3 cellular contexts compared by ENCODE assay signal in genomic region chr16:20626971-20627370, GRCh38.
TF ChIP-seq lines count a peak whose summit lies in the region.

No MANE protein-coding gene starts in this region.

TF ChIP-seq in HepG2, 621 proteins besides CTCF, POLR2A, EP300 and RAD21 (continues in another document):
- TF ChIP-seq HNF1B (CRISPR knock-in tag; IDR thresholded peaks at IDR 0.05) = 0 out of 2 replicates have a peak, but pooled peaks have one; percentile 16
- TF ChIP-seq ZSCAN30 (CRISPR knock-in tag; IDR thresholded peaks at IDR 0.05) = no peak
- no peak for TF ChIP-seq MYNN (CRISPR knock-in tag; IDR thresholded peaks at IDR 0.05; ENCODE audit: low read depth)
- TF ChIP-seq ATF7 (IDR thresholded peaks at IDR 0.05) = peak; percentile 94
- no peak for TF ChIP-seq ATF7 (CRISPR knock-in tag; IDR thresholded peaks at IDR 0.05)
- no peak for TF ChIP-seq ZC3H13 (CRISPR knock-in tag; IDR thresholded peaks at IDR 0.05)
- TF ChIP-seq ZBTB4 (CRISPR knock-in tag; IDR thresholded peaks at IDR 0.05; ENCODE audit: borderline replicate concordance) = no peak
- no peak for TF ChIP-seq CHD4 (IDR thresholded peaks at IDR 0.05; ENCODE audit: borderline replicate concordance, low read length)
- TF ChIP-seq ZFY (CRISPR knock-in tag; IDR thresholded peaks at IDR 0.05) = no peak
- no peak for TF ChIP-seq ZFP36 (IDR thresholded peaks at IDR 0.05; ENCODE audit: borderline replicate concordance, low read depth, low read length, partially characterized antibody)
- TF ChIP-seq IRF9 (CRISPR knock-in tag; IDR thresholded peaks at IDR 0.05; ENCODE audit: borderline replicate concordance) = no peak
- no peak for TF ChIP-seq MTA3 (CRISPR knock-in tag; IDR thresholded peaks at IDR 0.05)
- TF ChIP-seq PAF1 (CRISPR knock-in tag; IDR thresholded peaks at IDR 0.05) = no peak

TF ChIP-seq in HEK293, 187 proteins besides CTCF, POLR2A, EP300 and RAD21:
- no peak for TF ChIP-seq ZSCAN18 (tag by site-specific recombination; IDR thresholded peaks at IDR 0.05)
- no peak for TF ChIP-seq ZNF211 (tag by site-specific recombination; IDR thresholded peaks at IDR 0.05; ENCODE audit: low read depth)
- no peak for TF ChIP-seq ZNF274 (IDR thresholded peaks at IDR 0.05; ENCODE audit: low read length)
- TF ChIP-seq ZNF274 (tag by site-specific recombination; IDR thresholded peaks at IDR 0.05; ENCODE audit: borderline replicate concordance) = no peak
- TF ChIP-seq PRDM1 (tag by site-specific recombination; IDR thresholded peaks at IDR 0.05) = no peak
- TF ChIP-seq ZNF248 (tag by site-specific recombination; IDR thresholded peaks at IDR 0.05) = no peak
- TF ChIP-seq ZBTB21 (tag by site-specific recombination; IDR thresholded peaks at IDR 0.05) = peak; percentile 77
- no peak for TF ChIP-seq ZNF10 (tag by site-specific recombination; IDR thresholded peaks at IDR 0.05)
- 0 out of 2 replicates have a peak, but pooled peaks have one; percentile 29 for TF ChIP-seq ZNF629 (tag by site-specific recombination; IDR thresholded peaks at IDR 0.05)
- peak; percentile 69 for TF ChIP-seq ATF2 (tag by site-specific recombination; IDR thresholded peaks at IDR 0.05; ENCODE audit: low read depth)
- TF ChIP-seq ZNF266 (tag by site-specific recombination; IDR thresholded peaks at IDR 0.05; ENCODE audit: low read depth) = no peak

TF ChIP-seq in K562, 482 proteins besides CTCF, POLR2A, EP300 and RAD21:
- TF ChIP-seq TAF9B (IDR thresholded peaks at IDR 0.05; ENCODE audit: partially characterized antibody) (no peak), ZNF316 (IDR thresholded peaks at IDR 0.05) (peak; percentile 96), CREM (IDR thresholded peaks at IDR 0.05; ENCODE audit: low read depth) (0 out of 2 replicates have a peak, but pooled peaks have one; percentile 45), C11orf30 (IDR thresholded peaks at IDR 0.05; ENCODE audit: low read depth) (peak; percentile 94), KLF6 (CRISPR knock-in tag; IDR thresholded peaks at IDR 0.05; ENCODE audit: borderline replicate concordance) (no peak), NELFE (IDR thresholded peaks at IDR 0.05; ENCODE audit: insufficient read depth, insufficient read length) (no peak), USF1 (CRISPR knock-in tag; IDR thresholded peaks at IDR 0.05) (no peak), ZNF41 (CRISPR knock-in tag; conservative IDR thresholded peaks at IDR 0.05) (no peak), ATF7 (IDR thresholded peaks at IDR 0.05) (peak; percentile 79), ZNF76 (CRISPR knock-in tag; IDR thresholded peaks at IDR 0.05; ENCODE audit: borderline replicate concordance) (no peak), ZNF354B (CRISPR knock-in tag; IDR thresholded peaks at IDR 0.05) (no peak), MAFK (IDR thresholded peaks at IDR 0.05; ENCODE audit: low read length) (peak; percentile 96), NFXL1 (CRISPR knock-in tag; IDR thresholded peaks at IDR 0.05) (no peak), PRDM10 (IDR thresholded peaks at IDR 0.05; ENCODE audit: partially characterized antibody) (no peak), CHCHD3 (CRISPR knock-in tag; IDR thresholded peaks at IDR 0.05) (no peak), ATF1 (CRISPR knock-in tag; IDR thresholded peaks at IDR 0.05) (no peak), ATF1 (tag; IDR thresholded peaks at IDR 0.05) (0 out of 2 replicates have a peak, but pooled peaks have one; percentile 41), MAFG (tag; conservative IDR thresholded peaks at IDR 0.05) (peak; percentile 94), ATF3 (IDR thresholded peaks at IDR 0.05) (peak; percentile 77), ATF3 (CRISPR knock-in tag; conservative IDR thresholded peaks at IDR 0.05) (no peak), GATAD2A (IDR thresholded peaks at IDR 0.05) (no peak), JUND (IDR thresholded peaks at IDR 0.05; ENCODE audit: borderline replicate concordance, low read depth, low read length) (peak; percentile 21; the same call in 1 of the 2 replicates), JUND (tag; IDR thresholded peaks at IDR 0.05; ENCODE audit: borderline replicate concordance, low read depth, low read length) (peak; percentile 40; the same call in 2 of the 3 replicates), MAFF (IDR thresholded peaks at IDR 0.05; ENCODE audit: low read length) (peak; percentile 95)
